ENCODE assay signal across 19 cellular contexts in the genomic region with DNA sequence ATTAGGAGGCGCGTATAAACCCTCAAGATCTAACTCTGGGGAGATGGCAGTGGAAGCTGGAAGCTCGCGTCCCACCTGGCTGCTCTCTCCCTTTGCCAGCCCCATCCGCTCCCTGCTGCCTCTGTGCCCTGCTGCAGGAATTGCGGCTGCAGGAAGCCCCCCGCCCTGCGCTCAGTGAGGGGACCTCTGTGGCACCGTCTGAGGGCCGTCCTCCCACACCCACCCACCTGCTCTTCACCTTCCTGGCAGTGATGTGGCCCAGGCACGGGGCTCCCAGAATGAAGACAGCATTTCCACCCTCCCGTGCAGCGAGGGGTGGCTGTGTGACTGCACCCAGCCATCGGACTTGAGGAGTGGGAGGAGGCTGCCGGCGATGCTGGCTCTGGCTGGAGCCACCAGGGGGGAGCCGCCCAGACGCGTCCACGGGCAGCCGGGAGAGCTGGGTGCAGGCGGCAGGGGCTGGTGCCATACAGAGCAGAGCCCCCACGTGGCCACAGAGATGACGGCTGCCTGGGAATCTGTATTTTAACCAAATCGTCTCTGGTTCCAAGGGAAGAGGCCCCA. TPM values are rescaled to one million over a fixed set of nuclear protein-coding genes. Genes with fewer than 3 reads are reported as not detected.
"Had no signal": no experiment of that assay in that cellular context is flagged by ENCODE, and none has a peak within 500 bp of the region (broad histone marks: within the 10 kb centered on the region; RNA-seq: fewer than 3 reads in every experiment).

No MANE protein-coding gene starts in this region.

- ATAC-seq: activated CD8-positive, alpha-beta memory T cell treated with anti-CD3 and anti-CD28 coated beads, Interleukin-2, amount 10 ng/mL, durations not matched to agents 7 days and 5 days; left lobe of liver; naive thymus-derived CD8-positive, alpha-beta T cell; stimulated activated naive B cell treated with anti-CD40 and anti-IgM and Interleukin-4, amounts not matched to agents 10 μg/mL and 1 μg/mL and 100 μg/mL, for 72 hours had no signal

- H3K4me1 ChIP-seq: adrenal gland, heart right ventricle, parathyroid adenoma, tibial nerve had no signal

- H3K4me3 ChIP-seq: adrenal gland, heart right ventricle, tibial nerve, vagina had no signal

- H3K9me3 ChIP-seq: adrenal gland, neutrophil, vagina had no signal

- H3K36me3 ChIP-seq: adrenal gland, heart right ventricle, neutrophil, tibial nerve, vagina had no signal

- H3K27me3 ChIP-seq: vagina had no signal

- DNase-seq: activated CD4-positive, alpha-beta T cell treated with anti-CD3 and anti-CD28 coated beads for 1 hour; activated CD4-positive, alpha-beta T cell treated with anti-CD3 and anti-CD28 coated beads, Interleukin-2, amount 50 U/mL, for 48 hours; activated CD8-positive, alpha-beta memory T cell treated with anti-CD3 and anti-CD28 coated beads, Interleukin-2, amount 10 ng/mL, durations not matched to agents 7 days and 5 days; activated naive CD4-positive, alpha-beta T cell treated with anti-CD3 and anti-CD28 coated beads, Interleukin-2, amount 10 ng/mL, durations not matched to agents 7 days and 5 days; activated T-cell treated with anti-CD3 and anti-CD28 coated beads, Interleukin-2, amount 50 U/mL, for 24 hours; adrenal gland; cortex of kidney; effector memory CD4-positive, alpha-beta T cell; heart right ventricle; stimulated activated CD4-positive, alpha-beta T cell treated with anti-CD3 and anti-CD28 coated beads, Interleukin-4, amount 100 ng/mL, for 1 hour; stimulated activated naive B cell treated with anti-CD40 and anti-IgM and Interleukin-4, amounts not matched to agents 10 μg/mL and 1 μg/mL and 100 μg/mL, for 72 hours; T-helper 1 cell had no signal

- H3K27ac ChIP-seq: adrenal gland, epithelial cell of prostate, heart right ventricle, neutrophil, parathyroid adenoma, tibial nerve, vagina had no signal

RNA-seq across cellular contexts. Expression of a gene that starts 28.3 kb away (rescaled TPM):
- total RNA-seq: activated CD8-positive, alpha-beta memory T cell treated with anti-CD3 and anti-CD28 coated beads, Interleukin-2, amount 10 ng/mL, durations not matched to agents 7 days and 5 days; left lobe of liver; naive thymus-derived CD8-positive, alpha-beta T cell had no signal
- polyA plus RNA-seq: naive thymus-derived CD8-positive, alpha-beta T cell had no signal
